17 cellular contexts compared by ENCODE assay signal in the genomic region with DNA sequence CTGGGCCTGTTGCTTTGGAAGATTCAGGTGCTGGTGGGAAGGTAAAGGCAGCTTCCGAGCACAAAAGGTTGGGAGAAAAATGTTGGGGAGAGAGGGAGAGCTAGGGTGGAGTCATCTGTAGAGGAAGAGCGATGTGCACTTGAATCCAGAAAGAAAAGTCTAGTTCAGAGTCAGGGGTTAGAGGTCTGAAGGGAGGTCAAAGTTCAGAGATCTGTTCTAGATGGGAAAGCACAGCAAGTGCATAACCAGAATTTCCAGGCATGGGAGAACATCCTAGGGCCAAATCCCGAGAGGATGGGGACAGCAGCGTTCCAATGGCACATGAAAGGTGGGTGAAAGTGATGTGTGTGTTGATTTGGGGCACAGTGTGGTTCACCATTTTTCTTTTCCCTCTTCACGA.
"Had no signal": no experiment of that assay in that cellular context is flagged by ENCODE, and none has a peak within 500 bp of the region (broad histone marks: within the 10 kb centered on the region; RNA-seq: fewer than 3 reads in every experiment).

No MANE protein-coding gene starts in this region.

- ATAC-seq: foreskin keratinocyte, gastroesophageal sphincter, heart right ventricle, left cardiac atrium, left lung, left ventricle myocardium superior, lower lobe of right lung, mucosa of descending colon had no signal

- H3K36me3 ChIP-seq: esophagus muscularis mucosa, gastroesophageal sphincter, heart right ventricle, left lung, lower lobe of right lung had no signal

- H3K4me1 Mint-ChIP-seq: mesothelial cell of epicardium had no signal

- H3K4me3 ChIP-seq: coronary artery, dorsolateral prefrontal cortex, esophagus muscularis mucosa, gastroesophageal sphincter, heart right ventricle, left lung, lower lobe of right lung, mucosa of descending colon had no signal

- H3K27ac Mint-ChIP-seq: mesothelial cell of epicardium had no signal

- H3K9me3 ChIP-seq: esophagus muscularis mucosa, gastroesophageal sphincter, mucosa of descending colon had no signal

- H3K4me1 ChIP-seq: foreskin keratinocyte, left lung, lower lobe of right lung had no signal

- H3K36me3 Mint-ChIP-seq: mesothelial cell of epicardium had no signal

- H3K4me3 Mint-ChIP-seq: mesothelial cell of epicardium had no signal

- H3K27me3 ChIP-seq: dorsolateral prefrontal cortex, esophagus muscularis mucosa, gastroesophageal sphincter, heart right ventricle, left lung had no signal

- H3K27ac ChIP-seq: coronary artery, dorsolateral prefrontal cortex, esophagus muscularis mucosa, foreskin keratinocyte, gastroesophageal sphincter, heart right ventricle, left lung, lower lobe of right lung had no signal

- DNase-seq: dermis blood vessel endothelial cell; dorsolateral prefrontal cortex; effector CD4-positive, alpha-beta T cell; effector memory CD4-positive, alpha-beta T cell; foreskin keratinocyte; heart right ventricle; hippocampal formation; left cardiac atrium; left lung; left ventricle myocardium superior; lower lobe of right lung; mesenchymal stem cell; mucosa of descending colon had no signal
